25 cellular contexts compared by ENCODE assay signal in genomic region chr1:219833214-219833816, GRCh38.
DNase-seq lines count a peak whose midpoint lies in the region; ATAC-seq and TF ChIP-seq lines count a peak whose summit lies in the region.
"Had no signal": no experiment of that assay in that cellular context is flagged by ENCODE, and none has a peak within 500 bp of the region (broad histone marks: within the 10 kb centered on the region; RNA-seq: fewer than 3 reads in every experiment).

No MANE protein-coding gene starts in this region.

- no peak overlapping the region for H3K27ac ChIP-seq in sigmoid colon
- H3K27ac ChIP-seq: left lung had no signal

- H3K4me3 ChIP-seq in sigmoid colon = no peak overlapping the region
- H3K4me3 ChIP-seq: left lung had no signal

- ATAC-seq in activated CD4-positive, alpha-beta T cell treated with anti-CD3 and anti-CD28 coated beads for 36 hours = no peak
- no peak for ATAC-seq in GM21367 (IDR thresholded peaks at IDR 0.05; ENCODE audit: unreplicated experiment)
- ATAC-seq: activated CD8-positive, alpha-beta T cell treated with anti-CD3 and anti-CD28 coated beads, Interleukin-2, amount 10 ng/mL, durations not matched to agents 7 days and 5 days; activated T-helper 17 cell treated with anti-CD3 and anti-CD28 coated beads, Interleukin-2, amount 50 U/mL, for 72 hours; left lung had no signal

- intact Hi-C loops in activated CD4-positive, alpha-beta T cell treated with anti-CD3 and anti-CD28 coated beads for 36 hours (cut with DNase I, micrococcal nuclease) = no loop called here
- intact Hi-C loops in sigmoid colon (cut with DNase I) = no loop called here

- peaks cover 0 to 6% (median 0%) of the 10 kb centered on the region in 5 experiments for H3K9me3 Mint-ChIP-seq in brain
- peaks cover 2% of the 10 kb centered on the region for H3K9me3 Mint-ChIP-seq in activated CD4-positive, alpha-beta T cell treated with anti-CD3 and anti-CD28 coated beads for 36 hours (ENCODE audit: low read depth)
- H3K9me3 Mint-ChIP-seq: activated naive CD4-positive, alpha-beta T cell treated with anti-CD3 and anti-CD28 coated beads, Interleukin-2, amount 50 U/mL, for 24 hours; CD8-positive, alpha-beta memory T cell; memory B cell; neural crest cell; T-helper 2 cell treated with Interferon-gamma antibody and Interleukin-4, amounts not matched to agents 5 μg/mL and 100 μg/mL, for 36 hours had no signal

- TF ChIP-seq CTCF in brain (conservative IDR thresholded peaks at IDR 0.05) (no peak), sigmoid colon (IDR thresholded peaks at IDR 0.05) (no peak)

- no peaks in the 10 kb centered on the region for H3K36me3 ChIP-seq in sigmoid colon
- H3K36me3 ChIP-seq: BE2C, left lung had no signal

- peaks cover 3% of the 10 kb centered on the region for H3K27me3 Mint-ChIP-seq in brain
- H3K27me3 Mint-ChIP-seq in activated CD4-positive, alpha-beta T cell treated with anti-CD3 and anti-CD28 coated beads for 36 hours = peaks cover 12% of the 10 kb centered on the region

- TF ChIP-seq POLR2A in sigmoid colon (IDR thresholded peaks at IDR 0.05) = no peak

- H3K4me1 Mint-ChIP-seq in brain = peaks cover 12% of the 10 kb centered on the region
- H3K4me1 Mint-ChIP-seq in activated CD4-positive, alpha-beta T cell treated with anti-CD3 and anti-CD28 coated beads for 36 hours = no peaks in the 10 kb centered on the region
- H3K4me1 Mint-ChIP-seq: activated naive CD4-positive, alpha-beta T cell treated with anti-CD3 and anti-CD28 coated beads, Interleukin-2, amount 50 U/mL, for 24 hours; activated T-helper 17 cell treated with anti-CD3 and anti-CD28 coated beads, Interleukin-2, amount 50 U/mL, for 72 hours; CD8-positive, alpha-beta memory T cell; neural crest cell had no signal

- H3K4me3 Mint-ChIP-seq in brain = peak overlapping the region in 1 of 5 experiments; percentile 26
- no peak overlapping the region for H3K4me3 Mint-ChIP-seq in activated CD4-positive, alpha-beta T cell treated with anti-CD3 and anti-CD28 coated beads for 36 hours
- H3K4me3 Mint-ChIP-seq: activated CD8-positive, alpha-beta T cell treated with anti-CD3 and anti-CD28 coated beads, Interleukin-2, amount 10 ng/mL, durations not matched to agents 7 days and 5 days; activated naive CD4-positive, alpha-beta T cell treated with anti-CD3 and anti-CD28 coated beads, Interleukin-2, amount 50 U/mL, for 24 hours; activated T-helper 17 cell treated with anti-CD3 and anti-CD28 coated beads, Interleukin-2, amount 50 U/mL, for 72 hours; CD8-positive, alpha-beta memory T cell; memory B cell; neural crest cell; T-helper 2 cell treated with Interferon-gamma antibody and Interleukin-4, amounts not matched to agents 5 μg/mL and 100 μg/mL, for 36 hours had no signal

- no peaks in the 10 kb centered on the region for H3K36me3 Mint-ChIP-seq in brain
- H3K36me3 Mint-ChIP-seq in activated CD4-positive, alpha-beta T cell treated with anti-CD3 and anti-CD28 coated beads for 36 hours (ENCODE audit: low read depth) = no peaks in the 10 kb centered on the region
- H3K36me3 Mint-ChIP-seq: activated naive CD4-positive, alpha-beta T cell treated with anti-CD3 and anti-CD28 coated beads, Interleukin-2, amount 50 U/mL, for 24 hours; CD8-positive, alpha-beta memory T cell; memory B cell had no signal

- WGBS in sigmoid colon, 2 donors = 82 to 84% methylated on average over 3 of the region's 3 CpGs

- H3K4me1 ChIP-seq in sigmoid colon = no peaks in the 10 kb centered on the region
- H3K4me1 ChIP-seq: BE2C, left lung had no signal

- CTCF ChIA-PET in activated CD4-positive, alpha-beta T cell treated with anti-CD3 and anti-CD28 coated beads for 36 hours (lab: Charles Lee) = interaction anchor here (0.7 kb wide), 1 partner anchor 1400 kb away, joined by 3 read pairs; no protein-coding TSS in a partner anchor

- H3K27ac Mint-ChIP-seq in brain = peak overlapping the region in 3 of 5 experiments; percentile 18 to 83 (median 59)
- H3K27ac Mint-ChIP-seq in activated CD4-positive, alpha-beta T cell treated with anti-CD3 and anti-CD28 coated beads for 36 hours = no peak overlapping the region
- H3K27ac Mint-ChIP-seq: activated CD8-positive, alpha-beta T cell treated with anti-CD3 and anti-CD28 coated beads, Interleukin-2, amount 10 ng/mL, durations not matched to agents 7 days and 5 days; activated naive CD4-positive, alpha-beta T cell treated with anti-CD3 and anti-CD28 coated beads, Interleukin-2, amount 50 U/mL, for 24 hours; activated T-helper 17 cell treated with anti-CD3 and anti-CD28 coated beads, Interleukin-2, amount 50 U/mL, for 72 hours; CD8-positive, alpha-beta memory T cell; memory B cell; T-helper 2 cell treated with Interferon-gamma antibody and Interleukin-4, amounts not matched to agents 5 μg/mL and 100 μg/mL, for 36 hours had no signal

- no peaks in the 10 kb centered on the region for H3K27me3 ChIP-seq in sigmoid colon

- TF ChIP-seq EP300 in sigmoid colon (IDR thresholded peaks at IDR 0.05) = no peak

- POLR2A ChIA-PET in activated CD4-positive, alpha-beta T cell treated with anti-CD3 and anti-CD28 coated beads for 36 hours (lab: Charles Lee) = no interaction called here

- peak; percentile 52 for DNase-seq in COR-L47 (lab: John Stamatoyannopoulos, UW)
- peak; percentile 17 for DNase-seq in NCI-H2107 (lab: John Stamatoyannopoulos, UW)
- peak; percentile 29 for DNase-seq in iPS-NIHi7 (ENCODE audit: extremely low spot score)
- no peak for DNase-seq in activated CD4-positive, alpha-beta T cell treated with anti-CD3 and anti-CD28 coated beads for 36 hours
- no peak for DNase-seq in sigmoid colon
- DNase-seq in hepatic stellate cell (ENCODE audit: low spot score) = no peak
- DNase-seq: activated CD4-positive, alpha-beta T cell treated with anti-CD3 and anti-CD28 coated beads for 4 hours; activated CD8-positive, alpha-beta T cell treated with anti-CD3 and anti-CD28 coated beads, Interleukin-2, amount 10 ng/mL, durations not matched to agents 7 days and 5 days; amniotic stem cell; BE2C; CD8-positive, alpha-beta memory T cell; left lung; NCI-H1092; NCI-H187 treated with DMSO at 0.1 percent for 48 hours; NCI-H226; NCI-H82; small intestine; stimulated activated naive CD4-positive, alpha-beta T cell had no signal

- H3K9me3 ChIP-seq in sigmoid colon = no peaks in the 10 kb centered on the region
- H3K9me3 ChIP-seq: BE2C, left lung had no signal

Comparison
In these comparisons a context has a peak if more than half of its experiments do, and no peak if none do; other contexts are left out.
1. DNase-seq: peak in COR-L47 (single experiment), NCI-H2107 (single experiment) and iPS-NIHi7 (single experiment); none in activated CD4-positive, alpha-beta T cell treated with anti-CD3 and anti-CD28 coated beads for 36 hours (single experiment), sigmoid colon (single experiment) and hepatic stellate cell (single experiment).